1 cellular context compared by ENCODE assay signal in the genomic region with DNA sequence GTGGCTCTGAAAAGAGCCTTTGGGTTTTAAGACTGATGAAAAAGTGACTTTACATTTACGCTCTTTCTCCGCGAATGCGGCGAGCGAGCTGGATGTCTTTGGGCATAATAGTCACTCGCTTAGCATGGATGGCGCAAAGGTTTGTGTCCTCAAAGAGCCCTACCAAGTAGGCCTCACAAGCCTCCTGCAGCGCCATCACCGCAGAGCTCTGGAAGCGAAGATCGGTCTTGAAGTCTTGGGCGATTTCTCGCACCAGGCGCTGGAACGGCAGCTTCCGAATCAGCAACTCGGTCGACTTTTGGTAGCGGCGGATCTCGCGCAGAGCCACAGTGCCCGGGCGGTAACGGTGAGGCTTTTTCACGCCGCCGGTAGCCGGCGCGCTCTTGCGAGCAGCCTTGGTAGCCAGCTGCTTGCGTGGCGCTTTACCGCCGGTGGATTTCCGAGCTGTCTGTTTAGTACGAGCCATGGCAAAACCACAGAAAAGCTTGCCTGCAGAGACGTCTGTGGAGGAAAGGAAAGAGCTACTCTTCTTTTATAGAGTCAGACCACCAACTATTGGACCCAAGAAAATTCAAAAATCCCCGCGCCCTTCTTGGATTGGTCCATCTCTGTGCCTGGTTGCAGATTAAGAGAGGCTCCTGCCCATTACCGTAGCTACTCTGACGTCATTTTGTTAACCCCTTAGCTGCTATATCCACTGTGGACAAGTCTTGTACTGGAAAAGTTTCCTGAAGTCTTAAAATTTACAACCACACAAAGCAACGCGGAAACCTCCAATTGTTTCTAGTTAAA.
TF ChIP-seq lines count a peak whose summit lies in the region.

No MANE protein-coding gene starts in this region.

TF ChIP-seq in HepG2, 621 proteins besides CTCF, POLR2A, EP300 and RAD21 (continued from another document and continues in another):
- TF ChIP-seq, protein P1, sequence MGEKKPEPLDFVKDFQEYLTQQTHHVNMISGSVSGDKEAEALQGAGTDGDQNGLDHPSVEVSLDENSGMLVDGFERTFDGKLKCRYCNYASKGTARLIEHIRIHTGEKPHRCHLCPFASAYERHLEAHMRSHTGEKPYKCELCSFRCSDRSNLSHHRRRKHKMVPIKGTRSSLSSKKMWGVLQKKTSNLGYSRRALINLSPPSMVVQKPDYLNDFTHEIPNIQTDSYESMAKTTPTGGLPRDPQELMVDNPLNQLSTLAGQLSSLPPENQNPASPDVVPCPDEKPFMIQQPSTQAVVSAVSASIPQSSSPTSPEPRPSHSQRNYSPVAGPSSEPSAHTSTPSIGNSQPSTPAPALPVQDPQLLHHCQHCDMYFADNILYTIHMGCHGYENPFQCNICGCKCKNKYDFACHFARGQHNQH (CRISPR knock-in tag; IDR thresholded peaks at IDR 0.05), result peak; percentile 79
- peak; percentile 69; the same call in 1 of the 2 replicates for TF ChIP-seq SAFB2 (CRISPR knock-in tag; IDR thresholded peaks at IDR 0.05; ENCODE audit: borderline replicate concordance, low read depth)
- peak; percentile 88 for TF ChIP-seq ZNF709 (CRISPR knock-in tag; IDR thresholded peaks at IDR 0.05)
- peak; percentile 68; the same call in 1 of the 2 replicates for TF ChIP-seq ATF3 (CRISPR knock-in tag; IDR thresholded peaks at IDR 0.05)
- TF ChIP-seq, protein P2, sequence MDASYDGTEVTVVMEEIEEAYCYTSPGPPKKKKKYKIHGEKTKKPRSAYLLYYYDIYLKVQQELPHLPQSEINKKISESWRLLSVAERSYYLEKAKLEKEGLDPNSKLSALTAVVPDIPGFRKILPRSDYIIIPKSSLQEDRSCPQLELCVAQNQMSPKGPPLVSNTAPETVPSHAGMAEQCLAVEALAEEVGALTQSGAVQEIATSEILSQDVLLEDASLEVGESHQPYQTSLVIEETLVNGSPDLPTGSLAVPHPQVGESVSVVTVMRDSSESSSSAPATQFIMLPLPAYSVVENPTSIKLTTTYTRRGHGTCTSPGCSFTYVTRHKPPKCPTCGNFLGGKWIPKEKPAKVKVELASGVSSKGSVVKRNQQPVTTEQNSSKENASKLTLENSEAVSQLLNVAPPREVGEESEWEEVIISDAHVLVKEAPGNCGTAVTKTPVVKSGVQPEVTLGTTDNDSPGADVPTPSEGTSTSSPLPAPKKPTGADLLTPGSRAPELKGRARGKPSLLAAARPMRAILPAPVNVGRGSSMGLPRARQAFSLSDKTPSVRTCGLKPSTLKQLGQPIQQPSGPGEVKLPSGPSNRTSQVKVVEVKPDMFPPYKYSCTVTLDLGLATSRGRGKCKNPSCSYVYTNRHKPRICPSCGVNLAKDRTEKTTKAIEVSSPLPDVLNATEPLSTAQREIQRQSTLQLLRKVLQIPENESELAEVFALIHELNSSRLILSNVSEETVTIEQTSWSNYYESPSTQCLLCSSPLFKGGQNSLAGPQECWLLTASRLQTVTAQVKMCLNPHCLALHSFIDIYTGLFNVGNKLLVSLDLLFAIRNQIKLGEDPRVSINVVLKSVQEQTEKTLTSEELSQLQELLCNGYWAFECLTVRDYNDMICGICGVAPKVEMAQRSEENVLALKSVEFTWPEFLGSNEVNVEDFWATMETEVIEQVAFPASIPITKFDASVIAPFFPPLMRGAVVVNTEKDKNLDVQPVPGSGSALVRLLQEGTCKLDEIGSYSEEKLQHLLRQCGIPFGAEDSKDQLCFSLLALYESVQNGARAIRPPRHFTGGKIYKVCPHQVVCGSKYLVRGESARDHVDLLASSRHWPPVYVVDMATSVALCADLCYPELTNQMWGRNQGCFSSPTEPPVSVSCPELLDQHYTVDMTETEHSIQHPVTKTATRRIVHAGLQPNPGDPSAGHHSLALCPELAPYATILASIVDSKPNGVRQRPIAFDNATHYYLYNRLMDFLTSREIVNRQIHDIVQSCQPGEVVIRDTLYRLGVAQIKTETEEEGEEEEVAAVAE (CRISPR knock-in tag; IDR thresholded peaks at IDR 0.05; ENCODE audit: borderline replicate concordance), result no peak
- TF ChIP-seq NR2F2 (IDR thresholded peaks at IDR 0.05; ENCODE audit: borderline replicate concordance, low read depth), result peak; percentile 81; the same call in 1 of the 2 replicates
- TF ChIP-seq MXD4 (CRISPR knock-in tag; IDR thresholded peaks at IDR 0.05), result peak; percentile 64; the same call in 1 of the 2 replicates
- TF ChIP-seq LCORL (IDR thresholded peaks at IDR 0.05), result no peak
- peak; percentile 37; the same call in 1 of the 2 replicates for TF ChIP-seq LCORL (CRISPR knock-in tag; IDR thresholded peaks at IDR 0.05)
- TF ChIP-seq, protein P3, sequence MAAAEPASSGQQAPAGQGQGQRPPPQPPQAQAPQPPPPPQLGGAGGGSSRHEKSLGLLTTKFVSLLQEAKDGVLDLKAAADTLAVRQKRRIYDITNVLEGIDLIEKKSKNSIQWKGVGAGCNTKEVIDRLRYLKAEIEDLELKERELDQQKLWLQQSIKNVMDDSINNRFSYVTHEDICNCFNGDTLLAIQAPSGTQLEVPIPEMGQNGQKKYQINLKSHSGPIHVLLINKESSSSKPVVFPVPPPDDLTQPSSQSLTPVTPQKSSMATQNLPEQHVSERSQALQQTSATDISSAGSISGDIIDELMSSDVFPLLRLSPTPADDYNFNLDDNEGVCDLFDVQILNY (CRISPR knock-in tag; conservative IDR thresholded peaks at IDR 0.05), result peak; percentile 96
- TF ChIP-seq ZFP90 (CRISPR knock-in tag; IDR thresholded peaks at IDR 0.05; ENCODE audit: borderline replicate concordance), result peak; percentile 94
- TF ChIP-seq ZNF788 (CRISPR knock-in tag; IDR thresholded peaks at IDR 0.05; ENCODE audit: borderline replicate concordance), result peak; percentile 73; the same call in 1 of the 2 replicates
- TF ChIP-seq ZNF569 (CRISPR knock-in tag; IDR thresholded peaks at IDR 0.05; ENCODE audit: borderline replicate concordance), result no peak
- TF ChIP-seq MAFK (conservative IDR thresholded peaks at IDR 0.05 in 1 of 2, IDR thresholded peaks at IDR 0.05 in 1 of 2; ENCODE audit: low read length in 2 of 2), result no peak
- peak; percentile 100 for TF ChIP-seq RBM39 (IDR thresholded peaks at IDR 0.05; ENCODE audit: low read depth, low read length, poor library complexity, severe bottlenecking)
- TF ChIP-seq ZBTB21 (CRISPR knock-in tag; IDR thresholded peaks at IDR 0.05), result peak; percentile 74; the same call in 1 of the 2 replicates
- TF ChIP-seq, protein P4, sequence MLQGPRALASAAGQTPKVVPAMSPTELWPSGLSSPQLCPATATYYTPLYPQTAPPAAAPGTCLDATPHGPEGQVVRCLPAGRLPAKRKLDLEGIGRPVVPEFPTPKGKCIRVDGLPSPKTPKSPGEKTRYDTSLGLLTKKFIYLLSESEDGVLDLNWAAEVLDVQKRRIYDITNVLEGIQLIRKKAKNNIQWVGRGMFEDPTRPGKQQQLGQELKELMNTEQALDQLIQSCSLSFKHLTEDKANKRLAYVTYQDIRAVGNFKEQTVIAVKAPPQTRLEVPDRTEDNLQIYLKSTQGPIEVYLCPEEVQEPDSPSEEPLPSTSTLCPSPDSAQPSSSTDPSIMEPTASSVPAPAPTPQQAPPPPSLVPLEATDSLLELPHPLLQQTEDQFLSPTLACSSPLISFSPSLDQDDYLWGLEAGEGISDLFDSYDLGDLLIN (CRISPR knock-in tag; IDR thresholded peaks at IDR 0.05; ENCODE audit: borderline replicate concordance), result peak; percentile 89; the same call in 1 of the 2 replicates
- TF ChIP-seq SATB2 (CRISPR knock-in tag; IDR thresholded peaks at IDR 0.05), result peak; percentile 52; the same call in 1 of the 2 replicates
- 0 out of 2 replicates have a peak, but pooled peaks have one; percentile 34 for TF ChIP-seq ZSCAN31 (CRISPR knock-in tag; IDR thresholded peaks at IDR 0.05; ENCODE audit: low read depth)
- peak; percentile 86 for TF ChIP-seq DRAP1 (CRISPR knock-in tag; IDR thresholded peaks at IDR 0.05)
- peak; percentile 95 for TF ChIP-seq TGIF2 (CRISPR knock-in tag; IDR thresholded peaks at IDR 0.05)
- 0 out of 2 replicates have a peak, but pooled peaks have one; percentile 67 for TF ChIP-seq FLYWCH1 (CRISPR knock-in tag; IDR thresholded peaks at IDR 0.05)
- peak; percentile 65; the same call in 1 of the 2 replicates for TF ChIP-seq GABPB1 (CRISPR knock-in tag; IDR thresholded peaks at IDR 0.05)
- TF ChIP-seq ZNF501 (CRISPR knock-in tag; IDR thresholded peaks at IDR 0.05), result peak; percentile 78
- TF ChIP-seq SNAI1 (CRISPR knock-in tag; IDR thresholded peaks at IDR 0.05; ENCODE audit: borderline replicate concordance), result 0 out of 2 replicates have a peak, but pooled peaks have one; percentile 28
- TF ChIP-seq TEAD3 (CRISPR knock-in tag; optimal IDR thresholded peaks at IDR 0.05; ENCODE audit: borderline replicate concordance), result peak; percentile 71
- no peak for TF ChIP-seq EED (CRISPR knock-in tag; IDR thresholded peaks at IDR 0.05)
- TF ChIP-seq, protein P5, sequence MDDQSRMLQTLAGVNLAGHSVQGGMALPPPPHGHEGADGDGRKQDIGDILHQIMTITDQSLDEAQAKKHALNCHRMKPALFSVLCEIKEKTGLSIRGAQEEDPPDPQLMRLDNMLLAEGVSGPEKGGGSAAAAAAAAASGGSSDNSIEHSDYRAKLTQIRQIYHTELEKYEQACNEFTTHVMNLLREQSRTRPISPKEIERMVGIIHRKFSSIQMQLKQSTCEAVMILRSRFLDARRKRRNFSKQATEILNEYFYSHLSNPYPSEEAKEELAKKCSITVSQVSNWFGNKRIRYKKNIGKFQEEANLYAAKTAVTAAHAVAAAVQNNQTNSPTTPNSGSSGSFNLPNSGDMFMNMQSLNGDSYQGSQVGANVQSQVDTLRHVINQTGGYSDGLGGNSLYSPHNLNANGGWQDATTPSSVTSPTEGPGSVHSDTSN (CRISPR knock-in tag; IDR thresholded peaks at IDR 0.05; ENCODE audit: borderline replicate concordance), result 0 out of 2 replicates have a peak, but pooled peaks have one; percentile 65
- TF ChIP-seq, protein P6, sequence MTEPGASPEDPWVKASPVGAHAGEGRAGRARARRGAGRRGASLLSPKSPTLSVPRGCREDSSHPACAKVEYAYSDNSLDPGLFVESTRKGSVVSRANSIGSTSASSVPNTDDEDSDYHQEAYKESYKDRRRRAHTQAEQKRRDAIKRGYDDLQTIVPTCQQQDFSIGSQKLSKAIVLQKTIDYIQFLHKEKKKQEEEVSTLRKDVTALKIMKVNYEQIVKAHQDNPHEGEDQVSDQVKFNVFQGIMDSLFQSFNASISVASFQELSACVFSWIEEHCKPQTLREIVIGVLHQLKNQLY (CRISPR knock-in tag; IDR thresholded peaks at IDR 0.05), result 0 out of 2 replicates have a peak, but pooled peaks have one; percentile 18
- TF ChIP-seq HNRNPK (IDR thresholded peaks at IDR 0.05; ENCODE audit: low read depth, low read length, poor library complexity, severe bottlenecking), result no peak
- TF ChIP-seq ZNF180 (CRISPR knock-in tag; IDR thresholded peaks at IDR 0.05; ENCODE audit: borderline replicate concordance, low read depth), result peak; percentile 90; the same call in 1 of the 2 replicates
- TF ChIP-seq SETDB1 (CRISPR knock-in tag; IDR thresholded peaks at IDR 0.05; ENCODE audit: borderline replicate concordance), result no peak
- TF ChIP-seq RAD51 (IDR thresholded peaks at IDR 0.05; ENCODE audit: borderline replicate concordance), result no peak
- peak; percentile 61; the same call in 1 of the 2 replicates for TF ChIP-seq TBP (CRISPR knock-in tag; IDR thresholded peaks at IDR 0.05)
- TF ChIP-seq NPAS2 (CRISPR knock-in tag; IDR thresholded peaks at IDR 0.05; ENCODE audit: borderline replicate concordance), result 0 out of 2 replicates have a peak, but pooled peaks have one; percentile 49
- peak; percentile 73 for TF ChIP-seq SOX13 (IDR thresholded peaks at IDR 0.05)
- TF ChIP-seq SOX13 (CRISPR knock-in tag; conservative IDR thresholded peaks at IDR 0.05 in 1 of 2, IDR thresholded peaks at IDR 0.05 in 1 of 2), result 0 out of 4 replicates have a peak, but pooled peaks of 1 of the 2 experiments have one; percentile 39
- no peak for TF ChIP-seq ZNF792 (CRISPR knock-in tag; IDR thresholded peaks at IDR 0.05)
- peak; percentile 54 for TF ChIP-seq ZNF746 (CRISPR knock-in tag; IDR thresholded peaks at IDR 0.05)
- TF ChIP-seq ZMYM4 (CRISPR knock-in tag; IDR thresholded peaks at IDR 0.05), result peak; percentile 93
- TF ChIP-seq YEATS2 (CRISPR knock-in tag; IDR thresholded peaks at IDR 0.05; ENCODE audit: borderline replicate concordance), result peak; percentile 61
- TF ChIP-seq ZNF446 (CRISPR knock-in tag; IDR thresholded peaks at IDR 0.05), result peak; percentile 52; the same call in 1 of the 2 replicates
- TF ChIP-seq MLLT10 (CRISPR knock-in tag; IDR thresholded peaks at IDR 0.05), result no peak
- peak; percentile 99 for TF ChIP-seq ATF2 (CRISPR knock-in tag; IDR thresholded peaks at IDR 0.05)
- no peak for TF ChIP-seq TRIM22 (IDR thresholded peaks at IDR 0.05)
- 0 out of 2 replicates have a peak, but pooled peaks have one; percentile 37 for TF ChIP-seq ZFP36L2 (CRISPR knock-in tag; IDR thresholded peaks at IDR 0.05)
- no peak for TF ChIP-seq ATM (IDR thresholded peaks at IDR 0.05; ENCODE audit: borderline replicate concordance)
- TF ChIP-seq MZF1 (CRISPR knock-in tag; IDR thresholded peaks at IDR 0.05; ENCODE audit: borderline replicate concordance), result no peak
- TF ChIP-seq ZNF781 (CRISPR knock-in tag; IDR thresholded peaks at IDR 0.05; ENCODE audit: borderline replicate concordance, not compliant biosample characterization), result peak; percentile 93
